11 cellular contexts compared by ENCODE assay signal in the genomic region with DNA sequence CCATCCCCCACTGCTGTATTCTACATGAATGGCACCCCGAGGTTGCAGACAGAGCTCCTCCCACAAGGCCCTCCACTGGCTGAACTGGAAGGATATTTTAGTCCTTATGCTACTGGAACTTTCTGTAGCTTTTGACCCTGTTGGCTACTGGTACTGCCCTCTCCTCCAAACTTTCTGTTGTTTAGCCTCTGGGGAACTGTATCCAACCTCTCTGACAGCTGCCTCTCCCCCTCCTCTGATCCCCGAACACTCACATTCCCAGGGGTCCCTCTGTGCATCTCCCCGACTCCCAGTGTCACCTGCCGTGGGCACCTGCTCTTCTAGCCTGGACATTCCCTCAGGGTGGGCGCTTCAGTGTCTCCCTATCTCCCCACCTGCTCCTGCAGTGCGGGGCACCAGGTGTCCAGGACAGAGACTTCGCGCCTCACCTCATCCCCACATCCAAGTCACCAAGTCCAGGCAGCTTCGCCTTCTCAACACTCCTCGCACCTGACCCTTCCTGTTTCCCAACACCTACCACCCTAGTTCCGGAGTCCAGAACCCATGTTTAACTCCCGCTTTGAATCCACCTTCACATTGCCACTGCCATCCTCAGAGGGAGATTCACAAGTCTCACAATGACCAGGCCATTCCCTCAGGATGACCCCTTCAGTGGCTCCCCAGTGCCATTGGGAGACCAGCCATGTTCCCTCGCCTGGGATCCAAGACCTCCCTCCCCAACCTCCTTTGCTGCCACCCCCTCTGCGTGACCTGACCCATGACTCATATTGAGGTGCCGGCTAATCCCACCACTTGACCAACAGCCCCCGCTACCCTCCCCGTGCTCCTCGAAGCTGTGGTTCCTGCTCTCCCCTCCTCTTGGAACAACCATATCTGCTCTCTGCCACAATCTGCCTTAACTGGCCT. TPM values are rescaled to one million over a fixed set of nuclear protein-coding genes. Genes with fewer than 3 reads are reported as not detected.
A peak's percentile ranks its signal among the peaks of the same experiment; 100 is the strongest.
DNase-seq lines count a peak whose midpoint lies in the region; ATAC-seq and TF ChIP-seq lines count a peak whose summit lies in the region.
"Had no signal": no experiment of that assay in that cellular context is flagged by ENCODE, and none has a peak within 500 bp of the region (broad histone marks: within the 10 kb centered on the region; RNA-seq: fewer than 3 reads in every experiment).

No MANE protein-coding gene starts in this region.

- H3K4me3 ChIP-seq in mucosa of rectum (ENCODE audit: low read length in 2 of 2): peak overlapping the region; percentile 17 to 31
- no peak overlapping the region for H3K4me3 ChIP-seq in upper lobe of right lung

- H3K27ac Mint-ChIP-seq in activated naive CD8-positive, alpha-beta T cell: peak overlapping the region; percentile 28
- no peak overlapping the region for H3K27ac Mint-ChIP-seq in activated naive CD8-positive, alpha-beta T cell treated with anti-CD3 and anti-CD28 coated beads for 36 hours
- peak overlapping the region; percentile 5 for H3K27ac Mint-ChIP-seq in central memory CD8-positive, alpha-beta T cell (ENCODE audit: low read depth)

- peaks cover 11% of the 10 kb centered on the region for H3K36me3 Mint-ChIP-seq in activated naive CD8-positive, alpha-beta T cell
- H3K36me3 Mint-ChIP-seq in activated naive CD8-positive, alpha-beta T cell treated with anti-CD3 and anti-CD28 coated beads for 36 hours: peaks cover 28% of the 10 kb centered on the region
- peaks cover 8% of the 10 kb centered on the region for H3K36me3 Mint-ChIP-seq in central memory CD8-positive, alpha-beta T cell (ENCODE audit: insufficient read depth)

- no peak for DNase-seq in activated naive CD8-positive, alpha-beta T cell treated with anti-CD3 and anti-CD28 coated beads for 36 hours
- no peak for DNase-seq in central memory CD8-positive, alpha-beta T cell (ENCODE audit: low spot score in 2 of 2)
- DNase-seq in upper lobe of right lung (peak; percentile 23), NCI-H774 (lab: John Stamatoyannopoulos, UW) (no peak), NCI-H345 treated with DMSO at 0.1 percent for 48 hours (lab: John Stamatoyannopoulos, UW; ENCODE audit: unreplicated experiment) (no peak)
- no peak for DNase-seq in stimulated activated CD4-positive, alpha-beta T cell treated with anti-CD3 and anti-CD28 coated beads, Interleukin-4, amount 100 ng/mL, for 24 hours
- DNase-seq: effector CD8-positive, alpha-beta T cell; stimulated activated CD4-positive, alpha-beta T cell treated with anti-CD3 and anti-CD28 coated beads, Interleukin-15, amount 100 ng/mL, for 24 hours; stimulated activated naive CD4-positive, alpha-beta T cell treated with Interleukin-2 at 50 U/mL for 16 hours had no signal

- peak overlapping the region; percentile 94 to 97 for H3K27ac ChIP-seq in mucosa of rectum (ENCODE audit: low read depth in 2 of 2, low read length in 2 of 2)
- H3K27ac ChIP-seq in upper lobe of right lung: no peak overlapping the region

- no peak for ATAC-seq in central memory CD8-positive, alpha-beta T cell (replicated peaks; ENCODE audit: extremely low read depth, poor library complexity, severe bottlenecking)
- ATAC-seq in upper lobe of right lung: no peak

- H3K27me3 Mint-ChIP-seq in activated naive CD8-positive, alpha-beta T cell: no peaks in the 10 kb centered on the region
- H3K27me3 Mint-ChIP-seq in activated naive CD8-positive, alpha-beta T cell treated with anti-CD3 and anti-CD28 coated beads for 36 hours: no peaks in the 10 kb centered on the region
- H3K27me3 Mint-ChIP-seq in central memory CD8-positive, alpha-beta T cell: no peaks in the 10 kb centered on the region

- no peak overlapping the region for H3K4me3 Mint-ChIP-seq in activated naive CD8-positive, alpha-beta T cell
- H3K4me3 Mint-ChIP-seq in activated naive CD8-positive, alpha-beta T cell treated with anti-CD3 and anti-CD28 coated beads for 36 hours: no peak overlapping the region
- no peak overlapping the region for H3K4me3 Mint-ChIP-seq in central memory CD8-positive, alpha-beta T cell

- no peaks in the 10 kb centered on the region for H3K9me3 Mint-ChIP-seq in activated naive CD8-positive, alpha-beta T cell (ENCODE audit: low read depth)
- H3K9me3 Mint-ChIP-seq in activated naive CD8-positive, alpha-beta T cell treated with anti-CD3 and anti-CD28 coated beads for 36 hours: peaks cover 3% of the 10 kb centered on the region
- peaks cover 5% of the 10 kb centered on the region for H3K9me3 Mint-ChIP-seq in central memory CD8-positive, alpha-beta T cell

- peak overlapping the region; percentile 66 to 80 for H3K9ac ChIP-seq in mucosa of rectum (ENCODE audit: low read depth in 1 of 2, low read length in 2 of 2)

- H3K36me3 ChIP-seq in mucosa of rectum (ENCODE audit: control insufficient read depth in 2 of 2, insufficient read depth in 2 of 2, low read length in 2 of 2) (peaks cover 12 to 20% of the 10 kb centered on the region in 2 donors), upper lobe of right lung (no peaks in the 10 kb centered on the region)

- no peak for TF ChIP-seq CTCF in upper lobe of right lung (IDR thresholded peaks at IDR 0.05)

- H3K27me3 ChIP-seq in mucosa of rectum (ENCODE audit: control insufficient read depth in 2 of 2, insufficient read depth in 2 of 2, low read length in 2 of 2): no peaks in the 10 kb centered on the region
- H3K27me3 ChIP-seq in upper lobe of right lung: no peaks in the 10 kb centered on the region

- peaks cover 9% of the 10 kb centered on the region for H3K4me1 Mint-ChIP-seq in activated naive CD8-positive, alpha-beta T cell (ENCODE audit: low read depth)
- H3K4me1 Mint-ChIP-seq in activated naive CD8-positive, alpha-beta T cell treated with anti-CD3 and anti-CD28 coated beads for 36 hours: peaks cover 11% of the 10 kb centered on the region
- peaks cover 13% of the 10 kb centered on the region for H3K4me1 Mint-ChIP-seq in central memory CD8-positive, alpha-beta T cell

- intact Hi-C loops in upper lobe of right lung (cut with DNase I): no loop called here

- H3K4me1 ChIP-seq in mucosa of rectum (ENCODE audit: control insufficient read depth in 2 of 2, insufficient read depth in 2 of 2, low read length in 2 of 2): peaks cover 32 to 34% of the 10 kb centered on the region in 2 donors
- peaks cover 16% of the 10 kb centered on the region for H3K4me1 ChIP-seq in upper lobe of right lung

- H3K9me3 ChIP-seq in mucosa of rectum (ENCODE audit: control insufficient read depth in 2 of 2, low read length in 2 of 2): no peaks in the 10 kb centered on the region
- no peaks in the 10 kb centered on the region for H3K9me3 ChIP-seq in upper lobe of right lung

RNA-seq across cellular contexts. Expression of a gene that starts 34.2 kb away (rescaled TPM):
- total RNA-seq in activated naive CD8-positive, alpha-beta T cell treated with anti-CD3 and anti-CD28 coated beads for 36 hours: 10 to 100 TPM; 63.5 to 71.0 TPM
- 12.5 TPM for total RNA-seq in upper lobe of right lung
